Comparison of ENCODE assay signal across 20 cellular contexts in genomic region chr1:208714356-208714755, GRCh38.
"Had no signal": no experiment of that assay in that cellular context is flagged by ENCODE, and none has a peak within 500 bp of the region (broad histone marks: within the 10 kb centered on the region; RNA-seq: fewer than 3 reads in every experiment).

No MANE protein-coding gene starts in this region.

- H3K4me3 ChIP-seq: esophagus muscularis mucosa, gastrocnemius medialis, heart right ventricle, psoas muscle, sigmoid colon, skin epidermis had no signal

- H2AFZ ChIP-seq: parathyroid adenoma had no signal

- ATAC-seq: gastrocnemius medialis; heart right ventricle; left lobe of liver; naive thymus-derived CD4-positive, alpha-beta T cell; psoas muscle had no signal

- H3K79me2 ChIP-seq: parathyroid adenoma had no signal

- H3K36me3 ChIP-seq: esophagus muscularis mucosa, gastrocnemius medialis, heart right ventricle, sigmoid colon had no signal

- H3K9ac ChIP-seq: parathyroid adenoma had no signal

- DNase-seq: effector memory CD4-positive, alpha-beta T cell; gastrocnemius medialis; heart right ventricle; islet precursor cell; mammary epithelial cell; naive thymus-derived CD4-positive, alpha-beta T cell; nephron progenitor cell; psoas muscle; retina; sigmoid colon; stimulated activated CD4-positive, alpha-beta T cell treated with anti-CD3 and anti-CD28 coated beads, Interleukin-12 subunit alpha, Interleukin-12 subunit beta, amount 100 ng/mL, for 4 hours; stimulated activated CD4-positive, alpha-beta T cell treated with anti-CD3 and anti-CD28 coated beads, Interleukin-2, amount 100 ng/mL, for 48 hours; stimulated activated naive CD4-positive, alpha-beta T cell treated with Interleukin-2 at 50 U/mL for 16 hours; trophoblast cell had no signal

- H3K9me3 ChIP-seq: esophagus muscularis mucosa, gastrocnemius medialis, psoas muscle, sigmoid colon had no signal

- H3K27ac ChIP-seq: esophagus muscularis mucosa, gastrocnemius medialis, heart right ventricle, parathyroid adenoma, psoas muscle, sigmoid colon, skin epidermis had no signal

- FAIRE-seq: endometrium, urothelium cell line had no signal

- H3K27me3 ChIP-seq: esophagus muscularis mucosa, gastrocnemius medialis, heart right ventricle, sigmoid colon had no signal

- H3K4me1 ChIP-seq: esophagus muscularis mucosa, gastrocnemius medialis, heart right ventricle, parathyroid adenoma, psoas muscle, sigmoid colon had no signal
